2 cellular contexts compared by ENCODE assay signal in the genomic region with DNA sequence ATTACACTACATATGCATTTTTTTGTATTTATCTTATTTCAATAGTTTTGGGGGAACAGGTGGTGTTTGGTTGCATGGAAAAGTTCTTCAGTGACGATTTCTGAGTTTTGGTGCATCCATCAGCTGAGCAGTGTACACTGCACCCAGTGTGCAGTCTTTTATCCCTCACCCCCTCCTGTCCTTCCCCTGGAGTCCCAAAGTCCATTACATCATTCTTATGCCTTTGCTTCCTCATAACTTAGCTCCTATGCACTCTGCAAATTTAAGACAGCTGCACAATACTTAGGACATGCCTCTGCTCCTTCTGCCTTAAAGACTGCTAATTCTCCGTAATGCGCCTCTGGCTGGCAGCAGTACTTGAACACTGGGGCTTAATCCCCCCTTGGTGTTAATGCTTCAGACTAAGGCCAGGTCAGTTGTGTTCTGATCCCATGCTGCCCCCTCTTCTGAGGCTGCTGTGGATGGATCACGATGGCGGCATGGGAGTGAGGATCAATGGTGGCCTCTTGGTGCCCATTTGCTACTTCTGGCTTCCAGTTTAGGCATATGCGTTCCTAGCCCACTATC.
TF ChIP-seq lines count a peak whose summit lies in the region.

No MANE protein-coding gene starts in this region.

TF ChIP-seq in HEK293, 187 proteins besides CTCF, POLR2A, EP300 and RAD21:
- TF ChIP-seq HOXA7 (CRISPR knock-in tag; IDR thresholded peaks at IDR 0.05; ENCODE audit: borderline replicate concordance) = no peak
- no peak for TF ChIP-seq SP7 (tag by site-specific recombination; IDR thresholded peaks at IDR 0.05)
- TF ChIP-seq, protein P1, sequence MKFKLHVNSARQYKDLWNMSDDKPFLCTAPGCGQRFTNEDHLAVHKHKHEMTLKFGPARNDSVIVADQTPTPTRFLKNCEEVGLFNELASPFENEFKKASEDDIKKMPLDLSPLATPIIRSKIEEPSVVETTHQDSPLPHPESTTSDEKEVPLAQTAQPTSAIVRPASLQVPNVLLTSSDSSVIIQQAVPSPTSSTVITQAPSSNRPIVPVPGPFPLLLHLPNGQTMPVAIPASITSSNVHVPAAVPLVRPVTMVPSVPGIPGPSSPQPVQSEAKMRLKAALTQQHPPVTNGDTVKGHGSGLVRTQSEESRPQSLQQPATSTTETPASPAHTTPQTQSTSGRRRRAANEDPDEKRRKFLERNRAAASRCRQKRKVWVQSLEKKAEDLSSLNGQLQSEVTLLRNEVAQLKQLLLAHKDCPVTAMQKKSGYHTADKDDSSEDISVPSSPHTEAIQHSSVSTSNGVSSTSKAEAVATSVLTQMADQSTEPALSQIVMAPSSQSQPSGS (tag by site-specific recombination; IDR thresholded peaks at IDR 0.05; ENCODE audit: low read depth) = peak; percentile 60; the same call in 1 of the 2 replicates
- TF ChIP-seq, protein P2, sequence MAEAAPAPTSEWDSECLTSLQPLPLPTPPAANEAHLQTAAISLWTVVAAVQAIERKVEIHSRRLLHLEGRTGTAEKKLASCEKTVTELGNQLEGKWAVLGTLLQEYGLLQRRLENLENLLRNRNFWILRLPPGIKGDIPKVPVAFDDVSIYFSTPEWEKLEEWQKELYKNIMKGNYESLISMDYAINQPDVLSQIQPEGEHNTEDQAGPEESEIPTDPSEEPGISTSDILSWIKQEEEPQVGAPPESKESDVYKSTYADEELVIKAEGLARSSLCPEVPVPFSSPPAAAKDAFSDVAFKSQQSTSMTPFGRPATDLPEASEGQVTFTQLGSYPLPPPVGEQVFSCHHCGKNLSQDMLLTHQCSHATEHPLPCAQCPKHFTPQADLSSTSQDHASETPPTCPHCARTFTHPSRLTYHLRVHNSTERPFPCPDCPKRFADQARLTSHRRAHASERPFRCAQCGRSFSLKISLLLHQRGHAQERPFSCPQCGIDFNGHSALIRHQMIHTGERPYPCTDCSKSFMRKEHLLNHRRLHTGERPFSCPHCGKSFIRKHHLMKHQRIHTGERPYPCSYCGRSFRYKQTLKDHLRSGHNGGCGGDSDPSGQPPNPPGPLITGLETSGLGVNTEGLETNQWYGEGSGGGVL (tag by site-specific recombination; IDR thresholded peaks at IDR 0.05) = no peak
- peak; percentile 38; the same call in 1 of the 2 replicates for TF ChIP-seq ZIC2 (tag by site-specific recombination; IDR thresholded peaks at IDR 0.05)
- no peak for TF ChIP-seq ZNF426 (tag by site-specific recombination; IDR thresholded peaks at IDR 0.05)
- TF ChIP-seq ZNF211 (tag by site-specific recombination; IDR thresholded peaks at IDR 0.05; ENCODE audit: low read depth) = no peak

TF ChIP-seq in H1, 55 proteins besides CTCF, POLR2A, EP300 and RAD21:
- TF ChIP-seq CHD1 (IDR thresholded peaks at IDR 0.05; ENCODE audit: low read depth, low read length) = no peak
- TF ChIP-seq YY1 (IDR thresholded peaks at IDR 0.05; ENCODE audit: low read depth, low read length) = no peak
